Comparison of ENCODE assay signal across 22 cellular contexts in genomic region chr1:67464058-67464457, GRCh38. TPM values are rescaled to one million over a fixed set of nuclear protein-coding genes. Genes with fewer than 3 reads are reported as not detected.
DNase-seq lines count a peak whose midpoint lies in the region; ATAC-seq, FAIRE-seq and TF ChIP-seq lines count a peak whose summit lies in the region.
"Had no signal": no experiment of that assay in that cellular context is flagged by ENCODE, and none has a peak within 500 bp of the region (broad histone marks: within the 10 kb centered on the region; RNA-seq: fewer than 3 reads in every experiment).

No MANE protein-coding gene starts in this region.

- H4K20me1 ChIP-seq in K562 (replicated peaks; ENCODE audit: control insufficient read depth, insufficient read depth, low read length) = no peaks in the 10 kb centered on the region
- H4K20me1 ChIP-seq in neural cell (ENCODE audit: insufficient read depth) = no peaks in the 10 kb centered on the region
- H4K20me1 ChIP-seq: BLaER1 treated with 17β-estradiol and CSF1 and Interleukin-3, amounts not matched to agents 10 nM and 100 nM had no signal

- H3K27ac ChIP-seq in K562 (ENCODE audit: extremely low read depth, low read depth, low read length) = no peak overlapping the region
- H3K27ac ChIP-seq in neural cell (ENCODE audit: low read length) = peak overlapping the region; percentile 81
- H3K27ac ChIP-seq: BLaER1 treated with 17β-estradiol and CSF1 and Interleukin-3, amounts not matched to agents 10 nM and 100 nM; KMS-11 had no signal

- WGBS in K562 (ENCODE audit: insufficient coverage, low coverage, missing lambda C conversion rate) = 36% methylated on average over 2 of the region's 2 CpGs

- ATAC-seq in K562 = no peak
- ATAC-seq in activated T-cell treated with anti-CD3 and anti-CD28 coated beads, Interleukin-2, amount 50 U/mL, for 4 hours = no peak
- ATAC-seq: GM12878, Panc1 had no signal

- H3K27me3 Mint-ChIP-seq in type B pancreatic cell = peaks cover 3% of the 10 kb centered on the region
- no peaks in the 10 kb centered on the region for H3K27me3 Mint-ChIP-seq in activated T-cell treated with anti-CD3 and anti-CD28 coated beads, Interleukin-2, amount 50 U/mL, for 4 hours (ENCODE audit: low read depth)

- FAIRE-seq in K562 (lab: Jason Lieb, UNC) = no peak
- FAIRE-seq: GM12878, HTR-8/SVneo had no signal

- CTCF ChIA-PET in K562 (lab: Yijun Ruan, JAX; ENCODE audit: low intra/inter-chr PET ratio) = no interaction called here

- H3K9me2 ChIP-seq in neural cell (ENCODE audit: insufficient read depth, low read length) = no peaks in the 10 kb centered on the region
- H3K9me2 ChIP-seq: SK-N-SH had no signal

- H3F3A ChIP-seq in neural cell (ENCODE audit: insufficient read depth, low read length, poor library complexity, severe bottlenecking) = peaks cover 5% of the 10 kb centered on the region

- H3K27me3 ChIP-seq in K562 (ENCODE audit: control insufficient read depth in 2 of 2, insufficient read depth in 2 of 2, low read length in 2 of 2) = no peaks in the 10 kb centered on the region
- no peaks in the 10 kb centered on the region for H3K27me3 ChIP-seq in neural cell (ENCODE audit: insufficient read depth, low read depth, low read length)
- H3K27me3 ChIP-seq: BLaER1 treated with 17β-estradiol and CSF1 and Interleukin-3, amounts not matched to agents 10 nM and 100 nM had no signal

- no peaks in the 10 kb centered on the region for H3K79me2 ChIP-seq in K562 (ENCODE audit: control insufficient read depth, insufficient read depth, low read length)
- H3K79me2 ChIP-seq in neural cell (replicated peaks; ENCODE audit: insufficient read depth, low read length) = no peaks in the 10 kb centered on the region

- H3K4me1 ChIP-seq in K562 (replicated peaks in 1 of 2; ENCODE audit: control insufficient read depth in 2 of 2, insufficient read depth in 2 of 2, low read length in 2 of 2) = no peaks in the 10 kb centered on the region; a peak in 2 of 5 replicates
- H3K4me1 ChIP-seq: Caco-2 had no signal

- in situ Hi-C loops in K562 (cut with MboI) = no loop called here

- no peaks in the 10 kb centered on the region for H3K9me1 ChIP-seq in K562 (ENCODE audit: control insufficient read depth, insufficient read depth, low read length)

- intact Hi-C loops in K562 (cut with micrococcal nuclease) = no loop called here

- TF ChIP-seq POLR2A in K562 (conservative IDR thresholded peaks at IDR 0.05) = no peak

- H3K9ac ChIP-seq in K562 (ENCODE audit: insufficient read depth in 1 of 2, low read depth in 2 of 2, low read length in 2 of 2) (no peak overlapping the region), neural cell (ENCODE audit: low read length) (peak overlapping the region; percentile 21)
- H3K9ac ChIP-seq: BLaER1 treated with 17β-estradiol and CSF1 and Interleukin-3, amounts not matched to agents 10 nM and 100 nM; KMS-11; SK-N-SH had no signal

- no TSS peak for BruUV-seq in K562 (replicated peaks; lab: Mats Ljungman, UMichigan)

- no peak overlapping the region for H3K4me3 ChIP-seq in K562
- peak overlapping the region; percentile 45 for H3K4me3 ChIP-seq in neural cell (ENCODE audit: low read length)
- H3K4me3 ChIP-seq: BLaER1 treated with 17β-estradiol and CSF1 and Interleukin-3, amounts not matched to agents 10 nM and 100 nM; GM12878 had no signal

- H3K4me3 Mint-ChIP-seq in type B pancreatic cell = no peak overlapping the region
- no peak overlapping the region for H3K4me3 Mint-ChIP-seq in activated T-cell treated with anti-CD3 and anti-CD28 coated beads, Interleukin-2, amount 50 U/mL, for 4 hours
- H3K4me3 Mint-ChIP-seq: CD4-positive, alpha-beta memory T cell had no signal

- H3K36me3 Mint-ChIP-seq in type B pancreatic cell = no peaks in the 10 kb centered on the region
- H3K36me3 Mint-ChIP-seq in activated T-cell treated with anti-CD3 and anti-CD28 coated beads, Interleukin-2, amount 50 U/mL, for 4 hours (ENCODE audit: insufficient read depth) = no peaks in the 10 kb centered on the region
- H3K36me3 Mint-ChIP-seq: CD4-positive, alpha-beta memory T cell had no signal

- peak; percentile 76 for DNase-seq in NCI-H2107 treated with DMSO at 0.1 percent for 48 hours (lab: John Stamatoyannopoulos, UW; ENCODE audit: unreplicated experiment)
- DNase-seq in NCI-H2107 (lab: John Stamatoyannopoulos, UW) = no peak
- DNase-seq in K562 (ENCODE audit: extremely low read depth in 1 of 4, low spot score in 3 of 4) = no peak
- DNase-seq in type B pancreatic cell (ENCODE audit: extremely low spot score, unreplicated experiment) = no peak
- DNase-seq in activated T-cell treated with anti-CD3 and anti-CD28 coated beads, Interleukin-2, amount 50 U/mL, for 4 hours = no peak
- no peak for DNase-seq in H4 (ENCODE audit: low spot score)
- DNase-seq: 8988T; Caco-2; CD4-positive, alpha-beta memory T cell; DMS 273 treated with DMSO at 0.1 percent for 48 hours; DND-41; HCEC 1CT; NCI-H1092 treated with DMSO at 0.1 percent for 48 hours; NK-92 treated with Interleukin-12 subunit alpha and Interleukin-12 subunit beta, amount 100 ng/mL, for 24 hours; SIG-M5; SK-N-SH had no signal

- TF ChIP-seq RAD21 in K562 (CRISPR knock-in tag; conservative IDR thresholded peaks at IDR 0.05 in 1 of 2, IDR thresholded peaks at IDR 0.05 in 1 of 2) (no peak), neural cell (conservative IDR thresholded peaks at IDR 0.05) (no peak)

- POLR2A ChIA-PET in K562 (lab: Yijun Ruan, JAX) = interaction anchor here (0.7 to 1.7 kb wide), 3 partner anchors 16 to 35 kb away, joined by 3 to 5 read pairs (median 4); no protein-coding TSS in a partner anchor

- no peak for TF ChIP-seq EP300 in K562 (IDR thresholded peaks at IDR 0.05; ENCODE audit: low read length)
- no peak for TF ChIP-seq EP300 in neural cell (conservative IDR thresholded peaks at IDR 0.05; ENCODE audit: poor library complexity, severe bottlenecking)

- TF ChIP-seq CTCF in K562 (IDR thresholded peaks at IDR 0.05 in 2 of 3, conservative IDR thresholded peaks at IDR 0.05 in 1 of 3; ENCODE audit: insufficient read depth in 2 of 3, low read depth in 1 of 3, low read length in 3 of 3) (no peak), neural cell (IDR thresholded peaks at IDR 0.05; ENCODE audit: poor library complexity, severe bottlenecking) (no peak), type B pancreatic cell (conservative IDR thresholded peaks at IDR 0.05) (no peak)

- H3K4me1 Mint-ChIP-seq in type B pancreatic cell (ENCODE audit: unreplicated experiment) = peaks cover 12% of the 10 kb centered on the region
- H3K4me1 Mint-ChIP-seq in activated T-cell treated with anti-CD3 and anti-CD28 coated beads, Interleukin-2, amount 50 U/mL, for 4 hours (ENCODE audit: low read depth) = no peaks in the 10 kb centered on the region
- H3K4me1 Mint-ChIP-seq: CD4-positive, alpha-beta memory T cell had no signal

- peak overlapping the region; percentile 14 for H3K27ac Mint-ChIP-seq in type B pancreatic cell
- H3K27ac Mint-ChIP-seq: CD4-positive, alpha-beta memory T cell had no signal

- H2AFZ ChIP-seq in K562 (ENCODE audit: low read depth, low read length) = no peak overlapping the region
- H2AFZ ChIP-seq in neural cell (ENCODE audit: low read depth, low read length) = peak overlapping the region; percentile 10

- no peaks in the 10 kb centered on the region for H3K9me3 Mint-ChIP-seq in type B pancreatic cell
- no peaks in the 10 kb centered on the region for H3K9me3 Mint-ChIP-seq in activated T-cell treated with anti-CD3 and anti-CD28 coated beads, Interleukin-2, amount 50 U/mL, for 4 hours

- H3K9me3 ChIP-seq in K562 (replicated peaks; ENCODE audit: control insufficient read depth, insufficient read depth, low read depth, low read length) = no peaks in the 10 kb centered on the region
- no peaks in the 10 kb centered on the region for H3K9me3 ChIP-seq in neural cell (ENCODE audit: low read length)
- H3K9me3 ChIP-seq: BLaER1 treated with 17β-estradiol and CSF1 and Interleukin-3, amounts not matched to agents 10 nM and 100 nM; Caco-2; SK-N-SH had no signal

- H3K4me2 ChIP-seq in K562 (ENCODE audit: insufficient read depth, low read length) = no peak overlapping the region
- H3K4me2 ChIP-seq in neural cell (ENCODE audit: low read length) = peak overlapping the region; percentile 38
- H3K4me2 ChIP-seq: BLaER1 treated with 17β-estradiol and CSF1 and Interleukin-3, amounts not matched to agents 10 nM and 100 nM; KMS-11; SK-N-SH had no signal

- H3K36me3 ChIP-seq in K562 (ENCODE audit: control insufficient read depth, insufficient read depth, low read length) = no peaks in the 10 kb centered on the region
- H3K36me3 ChIP-seq in neural cell (ENCODE audit: insufficient read depth, low read length) = no peaks in the 10 kb centered on the region
- H3K36me3 ChIP-seq: BLaER1 treated with 17β-estradiol and CSF1 and Interleukin-3, amounts not matched to agents 10 nM and 100 nM had no signal

TF ChIP-seq in K562, 482 proteins besides CTCF, POLR2A, EP300 and RAD21 (continues in another document):
- TF ChIP-seq ZNF311 (CRISPR knock-in tag; IDR thresholded peaks at IDR 0.05) = no peak
- TF ChIP-seq MEIS2 (IDR thresholded peaks at IDR 0.05; ENCODE audit: partially characterized antibody) = peak; percentile 62

TF ChIP-seq in neural cell, 6 proteins besides CTCF, POLR2A, EP300 and RAD21 (continues in another document):
- no peak for TF ChIP-seq MXI1 (conservative IDR thresholded peaks at IDR 0.05; ENCODE audit: poor library complexity, severe bottlenecking)

RNA-seq across cellular contexts. Expression of gene SERBP1, which starts 33.9 kb away (rescaled TPM):
- 44.8 and 218 TPM in 2 replicates for total RNA-seq in K562 (2011; cell fraction: chromatin; rRNA removed; ENCODE audit: low replicate concordance)
- 38.5 and 46.2 TPM in 2 replicates for total RNA-seq in K562 (2011; cell fraction: nucleolus; rRNA removed)
- 82.6 and 125 TPM in 2 replicates for total RNA-seq in K562 (2011; cell fraction: nucleoplasm; rRNA removed)
- 656 and 761 TPM in 2 replicates for total RNA-seq in K562 (2014; rRNA removed)
- total RNA-seq in K562 (2014; rRNA removed; fragmentation: Illumina TruSeq; extraction: Trizol) = 464 and 519 TPM in 2 replicates
- total RNA-seq in K562 (2015; rRNA removed; fragmentation: Illumina TruSeq; extraction: Trizol) = 523 and 537 TPM in 2 replicates
- total RNA-seq in K562 (2021) = 415 and 449 TPM in 2 replicates
- polyA plus RNA-seq in K562 (2011; rRNA removed) = 295 and 420 TPM in 2 replicates
- 136 and 207 TPM in 2 replicates for polyA plus RNA-seq in K562 (2011; cell fraction: cytosol; rRNA removed)
- 65.4 and 88.8 TPM in 2 replicates for polyA plus RNA-seq in K562 (2011; cell fraction: nucleus; rRNA removed)
- 218 and 429 TPM in 2 replicates for polyA plus RNA-seq in K562 (2012)
- polyA plus RNA-seq in K562 (2014; fragmentation: Illumina TruSeq; extraction: Trizol) = 492 and 549 TPM in 2 replicates
- polyA plus RNA-seq in K562 (2014; fragmentation: Nextera tagmentation; extraction: Ambion mirVana) = 10 to 100 TPM; 79.9 to 81.2 TPM
- polyA plus RNA-seq in K562 (2014; rRNA removed) = 494 and 522 TPM in 2 replicates
- polyA minus RNA-seq in K562 (2011; rRNA and poly(A)+ RNA removed) = 427 and 585 TPM in 2 replicates
- polyA minus RNA-seq in K562 (2011; cell fraction: cytosol; rRNA and poly(A)+ RNA removed) = 185 and 239 TPM in 2 replicates
- polyA minus RNA-seq in K562 (2011; cell fraction: nucleus; rRNA and poly(A)+ RNA removed) = 63.4 and 107 TPM in 2 replicates
- polyA plus RNA-seq in neural cell = 128 and 150 TPM in 2 replicates
- polyA minus RNA-seq in neural cell = 179 and 211 TPM in 2 replicates
- 252 and 277 TPM in 2 replicates for total RNA-seq in type B pancreatic cell (ENCODE audit: low replicate concordance)
- 100 to 1,000 TPM; 753 to 907 (median 821) TPM for total RNA-seq in activated T-cell treated with anti-CD3 and anti-CD28 coated beads, Interleukin-2, amount 50 U/mL, for 4 hours
- 263 and 300 TPM in 2 replicates for total RNA-seq in H4 (2014; rRNA removed; shearing (Covaris generic))
